In genomic region chr19:40397568-40397906, GRCh38 we compare ENCODE assay signal across 32 cellular contexts. TPM values are rescaled to one million over a fixed set of nuclear protein-coding genes. Genes with fewer than 3 reads are reported as not detected.
"Had no signal": no experiment of that assay in that cellular context is flagged by ENCODE, and none has a peak within 500 bp of the region (broad histone marks: within the 10 kb centered on the region; RNA-seq: fewer than 3 reads in every experiment).

No MANE protein-coding gene starts in this region.

- DNase-seq: Karpas-422, MM.1S, MV-4-11, NCI-H1092, NCI-H1105, NCI-H1417 treated with DMSO at 0.1 percent for 48 hours, NCI-H1436 treated with DMSO at 0.1 percent for 48 hours, NCI-H1694 treated with DMSO at 0.1 percent for 48 hours, NCI-H187 treated with DMSO at 0.1 percent for 48 hours, NCI-H2029, NCI-H2081, NCI-H2171 treated with DMSO at 0.1 percent for 48 hours, NCI-H2227 treated with DMSO at 0.1 percent for 48 hours, NCI-H345, NCI-H446, NCI-H510A treated with DMSO at 0.1 percent for 48 hours, NCI-H524 treated with DMSO at 0.1 percent for 48 hours, NCI-H526 treated with DMSO at 0.1 percent for 48 hours, NCI-H774, PC-9, SHP77, SIG-M5, SJCRH30, T-cell had no signal

- H3K4me3 ChIP-seq: PC-9, SJCRH30, SK-N-MC had no signal

- H3K27ac ChIP-seq: PC-9, RWPE1, SJCRH30, SK-N-MC had no signal

- H3K27ac Mint-ChIP-seq: T-cell had no signal

- H3K4me1 ChIP-seq: SJCRH30 had no signal

- H2AFZ ChIP-seq: PC-9 had no signal

- H3K27me3 Mint-ChIP-seq: T-cell had no signal

- H3K9me3 Mint-ChIP-seq: T-cell had no signal

- H3K4me2 ChIP-seq: PC-9 had no signal

- H3K36me3 ChIP-seq: SJCRH30 had no signal

- H3K9me3 ChIP-seq: SJCRH30 had no signal

RNA-seq across cellular contexts. Expression of gene HIPK4, which starts 7.6 kb away (rescaled TPM):
- total RNA-seq: LHCN-M2, MCF 10A, NCI-H460, OCI-LY7, Right ventricle myocardium inferior, RPMI7951 had no signal
